ENCODE assay signal across 28 cellular contexts in the genomic region with DNA sequence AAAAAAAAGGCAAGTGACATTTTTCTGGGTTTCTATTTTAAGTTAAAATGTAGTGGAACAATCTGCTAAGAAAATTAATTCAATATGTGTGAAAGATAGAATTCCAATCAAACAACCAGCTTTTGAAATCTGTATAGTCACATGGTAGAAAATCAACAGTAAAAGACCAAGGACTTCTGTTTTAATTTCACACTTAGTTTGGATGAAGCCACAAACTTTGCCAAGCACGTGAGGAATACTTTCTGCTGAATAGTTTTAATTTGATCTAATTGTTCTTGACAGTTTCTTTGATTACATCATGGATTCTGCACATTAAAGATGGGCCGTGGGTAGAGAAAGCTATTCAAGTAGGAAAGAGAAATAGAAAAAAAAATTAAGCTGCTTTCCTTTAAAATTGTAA.
"Had no signal": no experiment of that assay in that cellular context is flagged by ENCODE, and none has a peak within 500 bp of the region (broad histone marks: within the 10 kb centered on the region; RNA-seq: fewer than 3 reads in every experiment).

No MANE protein-coding gene starts in this region.

- H3K9me3 ChIP-seq: MG63, SJSA1, SK-N-SH had no signal

- H3K27me3 ChIP-seq: MG63 had no signal

- H3K4me3 ChIP-seq: MG63, SJSA1 had no signal

- FAIRE-seq: HepG2, RCC 7860 had no signal

- DNase-seq: IMR-90, Karpas-422, KG1, MG63, NCI-H1092, NCI-H1105 treated with DMSO at 0.1 percent for 48 hours, NCI-H1417 treated with DMSO at 0.1 percent for 48 hours, NCI-H146, NCI-H1694 treated with DMSO at 0.1 percent for 48 hours, NCI-H1930, NCI-H2081, NCI-H2107, NCI-H2171, NCI-H226, NCI-H446, NCI-H510A, NCI-H524 treated with DMSO at 0.1 percent for 48 hours, NCI-H69, NCI-H774, Right ventricle myocardium superior, RPMI8226, SIG-M5, SK-N-SH, SW 1271, T-cell had no signal

- H3K27ac ChIP-seq: SJSA1 had no signal

- H3K36me3 ChIP-seq: MG63, SJSA1 had no signal
